ENCODE assay signal across 21 cellular contexts in the genomic region with DNA sequence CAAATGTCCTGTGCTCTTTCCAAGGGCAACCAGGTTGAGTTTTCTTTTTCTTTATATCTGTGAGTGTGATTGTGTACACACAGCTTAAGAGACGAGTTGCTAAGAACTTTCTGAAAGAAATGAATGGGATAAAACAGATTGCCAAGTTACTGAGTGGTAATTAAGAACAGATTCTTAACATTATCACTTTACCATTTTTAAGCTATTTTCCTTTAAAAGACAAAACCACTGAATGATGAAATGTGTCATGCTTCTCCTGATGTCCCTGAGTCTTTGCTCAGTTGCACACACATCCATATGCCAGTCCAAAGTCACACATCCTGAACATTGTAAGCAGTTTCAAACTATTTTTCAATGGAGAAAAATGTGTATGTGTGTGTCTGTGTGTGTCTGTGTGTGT. TPM values are rescaled to one million over a fixed set of nuclear protein-coding genes. Genes with fewer than 3 reads are reported as not detected.
"Had no signal": no experiment of that assay in that cellular context is flagged by ENCODE, and none has a peak within 500 bp of the region (broad histone marks: within the 10 kb centered on the region; RNA-seq: fewer than 3 reads in every experiment).

No MANE protein-coding gene starts in this region.

- H3K9me3 ChIP-seq: esophagus muscularis mucosa, gastrocnemius medialis, mucosa of descending colon had no signal

- H3K27ac ChIP-seq: coronary artery, dorsolateral prefrontal cortex, gastrocnemius medialis, heart right ventricle, left lung, lower lobe of right lung had no signal

- H3K4me3 ChIP-seq: coronary artery, dorsolateral prefrontal cortex, esophagus muscularis mucosa, gastrocnemius medialis, heart right ventricle, left lung, lower lobe of right lung, mucosa of descending colon had no signal

- H3K27me3 ChIP-seq: esophagus muscularis mucosa, gastrocnemius medialis had no signal

- H3K36me3 ChIP-seq: esophagus muscularis mucosa, gastrocnemius medialis, heart right ventricle, left lung, lower lobe of right lung had no signal

- DNase-seq: dermis blood vessel endothelial cell; dorsolateral prefrontal cortex; effector CD4-positive, alpha-beta T cell; effector memory CD4-positive, alpha-beta T cell; foreskin fibroblast; foreskin melanocyte; gastrocnemius medialis; glutamatergic neuron; head of caudate nucleus; heart right ventricle; hypothalamus; left cardiac atrium; left lung; left ventricle myocardium superior; lower lobe of right lung; mesenchymal stem cell; mucosa of descending colon; naive B cell had no signal

RNA-seq across cellular contexts. Expression of gene DAAM2, which starts 5.5 kb away (rescaled TPM):
- polyA plus RNA-seq: keratinocyte had no signal
